In the genomic region with DNA sequence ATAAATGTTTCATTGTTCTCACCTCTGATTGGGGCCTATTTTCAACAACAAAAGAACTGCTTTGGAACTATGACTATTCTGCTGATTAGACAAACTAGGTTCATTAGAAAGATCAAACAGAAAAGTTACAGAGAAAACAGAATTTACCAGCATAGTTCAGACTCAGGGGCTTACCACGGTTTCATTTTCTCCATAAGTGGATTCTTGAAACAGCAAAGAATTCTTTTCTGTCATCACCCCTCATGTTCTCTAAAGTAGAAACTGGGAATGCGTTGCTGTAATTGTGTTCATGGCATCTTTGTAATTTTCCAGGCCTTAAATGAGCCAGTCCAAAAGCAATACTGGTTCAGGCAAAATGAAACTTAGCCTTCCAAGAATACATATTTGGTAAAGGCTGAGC, we compare ENCODE assay signal across 22 cellular contexts.
"Had no signal": no experiment of that assay in that cellular context is flagged by ENCODE, and none has a peak within 500 bp of the region (broad histone marks: within the 10 kb centered on the region; RNA-seq: fewer than 3 reads in every experiment).

No MANE protein-coding gene starts in this region.

- H3K4me3 Mint-ChIP-seq: activated naive CD8-positive, alpha-beta T cell; memory B cell had no signal

- H3K27me3 Mint-ChIP-seq: activated naive CD8-positive, alpha-beta T cell had no signal

- H3K4me3 ChIP-seq: adrenal gland, spleen, thyroid gland had no signal

- H3K9me3 Mint-ChIP-seq: activated T-helper 2 cell treated with anti-CD3 and anti-CD28 coated beads, Interferon-gamma antibody, Interleukin-2, Interleukin-4, amounts not matched to agents 10 μg/mL and 5 μg/mL and 100 μg/mL, durations not matched to agents 14 hours and 24 hours and 36 hours had no signal

- H3K27me3 ChIP-seq: adrenal gland, spleen, thyroid gland had no signal

- H3K27ac Mint-ChIP-seq: activated naive CD8-positive, alpha-beta T cell; activated T-helper 2 cell treated with anti-CD3 and anti-CD28 coated beads, Interferon-gamma antibody, Interleukin-2, Interleukin-4, amounts not matched to agents 10 μg/mL and 5 μg/mL and 100 μg/mL, durations not matched to agents 14 hours and 24 hours and 36 hours; memory B cell had no signal

- H3K9me3 ChIP-seq: adrenal gland, thyroid gland had no signal

- ATAC-seq: heart right ventricle; left cardiac atrium; stimulated activated naive CD8-positive, alpha-beta T cell treated with anti-CD3 and anti-CD28 coated beads, Interleukin-15, Interleukin-2, amounts not matched to agents 100 U/mL and 50 U/mL, for 24 hours had no signal

- H3K36me3 ChIP-seq: adrenal gland, heart right ventricle, spleen, thyroid gland, WERI-Rb-1 had no signal

- H3K36me3 Mint-ChIP-seq: activated naive CD8-positive, alpha-beta T cell; memory B cell had no signal

- DNase-seq: activated CD4-positive, alpha-beta T cell treated with anti-CD3 and anti-CD28 coated beads, Interleukin-2, amount 50 U/mL, for 1 hour; activated CD4-positive, CD25-positive, alpha-beta regulatory T cell treated with anti-CD3 and anti-CD28 coated beads, Interleukin-2, amount 50 U/mL, for 72 hours; activated naive CD4-positive, alpha-beta T cell; activated T-cell treated with anti-CD3 and anti-CD28 coated beads, Interleukin-2, amount 50 U/mL, for 1 hour; adrenal gland; dermis blood vessel endothelial cell; effector CD8-positive, alpha-beta T cell; erythroblast; foreskin fibroblast; heart right ventricle; islet precursor cell; left cardiac atrium; occipital lobe; posterior cingulate gyrus; spleen; stimulated activated CD4-positive, alpha-beta T cell treated with anti-CD3 and anti-CD28 coated beads, Interleukin-4, amount 100 ng/mL, for 24 hours; stimulated activated naive CD8-positive, alpha-beta T cell treated with anti-CD3 and anti-CD28 coated beads, Interleukin-15, Interleukin-2, amounts not matched to agents 100 U/mL and 50 U/mL, for 24 hours; WERI-Rb-1 had no signal

- H3K4me1 Mint-ChIP-seq: memory B cell had no signal

- H3K4me1 ChIP-seq: adrenal gland, heart right ventricle had no signal

- H3K27ac ChIP-seq: adrenal gland, heart right ventricle, spleen, thyroid gland, WERI-Rb-1 had no signal
